8 cellular contexts compared by ENCODE assay signal in genomic region chr1:94883688-94884087, GRCh38.
DNase-seq lines count a peak whose midpoint lies in the region.

No MANE protein-coding gene starts in this region.

- H3K36me3 ChIP-seq in muscle layer of colon (ENCODE audit: insufficient read depth, low read length) = no peaks in the 10 kb centered on the region

- H3K9me3 ChIP-seq in muscle layer of colon (ENCODE audit: low read length) = no peaks in the 10 kb centered on the region

- H3K27me3 ChIP-seq in muscle layer of colon (ENCODE audit: control insufficient read depth in 1 of 2, insufficient read depth in 2 of 2, low read length in 2 of 2) = no peaks in the 10 kb centered on the region

- DNase-seq in ELR (ENCODE audit: low read depth) = peak; percentile 52
- peak; percentile 79 for DNase-seq in NCI-H146 treated with DMSO at 0.1 percent for 48 hours (lab: John Stamatoyannopoulos, UW; ENCODE audit: unreplicated experiment)
- no peak for DNase-seq in caudate nucleus (lab: John Stamatoyannopoulos, UW)
- DNase-seq in effector CD8-positive, alpha-beta T cell (lab: John Stamatoyannopoulos, UW) = no peak
- DNase-seq in iPS-NIHi7 (ENCODE audit: extremely low spot score) = no peak
- DNase-seq in foreskin melanocyte = no peak
- DNase-seq in central memory CD4-positive, alpha-beta T cell = no peak

- H3K4me1 ChIP-seq in muscle layer of colon (ENCODE audit: insufficient read depth, low read length) = peaks cover 15% of the 10 kb centered on the region

- peak overlapping the region in 1 of 2 donors; percentile 0 for H3K4me3 ChIP-seq in muscle layer of colon (ENCODE audit: low read depth in 1 of 2, low read length in 2 of 2)

- H3K9ac ChIP-seq in muscle layer of colon (ENCODE audit: low read length) = peak overlapping the region; percentile 4

- H3K27ac ChIP-seq in caudate nucleus (ENCODE audit: low read depth, low read length) (peak overlapping the region; percentile 81), muscle layer of colon (ENCODE audit: low read depth, low read length) (no peak overlapping the region)

Comparison
In these comparisons a context has a peak if more than half of its experiments do, and no peak if none do; other contexts are left out.
1. DNase-seq: peak in ELR (single experiment) and NCI-H146 treated with DMSO at 0.1 percent for 48 hours (single experiment); none in caudate nucleus (0 of 61), effector CD8-positive, alpha-beta T cell (single experiment), iPS-NIHi7 (single experiment), foreskin melanocyte (single experiment) and central memory CD4-positive, alpha-beta T cell (single experiment).